ENCODE assay signal across 22 cellular contexts in genomic region chr5:5290674-5291334, GRCh38.
DNase-seq lines count a peak whose midpoint lies in the region; ATAC-seq, FAIRE-seq and TF ChIP-seq lines count a peak whose summit lies in the region.
"Had no signal": no experiment of that assay in that cellular context is flagged by ENCODE, and none has a peak within 500 bp of the region (broad histone marks: within the 10 kb centered on the region; RNA-seq: fewer than 3 reads in every experiment).

No MANE protein-coding gene starts in this region.

- DNase-seq in PC-3: no peak
- DNase-seq in keratinocyte (ENCODE audit: low read depth, low spot score): no peak
- DNase-seq in progenitor cell of endocrine pancreas (ENCODE audit: low spot score, unreplicated experiment): no peak
- DNase-seq in activated T-cell treated with anti-CD3 and anti-CD28 coated beads for 4 hours: no peak
- DNase-seq in AG08396 (ENCODE audit: low spot score): no peak
- DNase-seq in NK-92 treated with Interleukin-12 subunit alpha and Interleukin-12 subunit beta, amount 100 ng/mL, for 24 hours (lab: John Stamatoyannopoulos, UW): no peak
- DNase-seq: BE2C; CD4-positive, alpha-beta T cell; COR-L47; DMS79; H7; HFFc6; KG1; MV-4-11; NCI-H1105 treated with DMSO at 0.1 percent for 48 hours; NCI-H2081 treated with DMSO at 0.1 percent for 48 hours; NCI-H2171 treated with DMSO at 0.1 percent for 48 hours; NCI-H446; NCI-H526 had no signal

- H3K4me3 ChIP-seq in BLaER1 treated with 17β-estradiol and CSF1 and Interleukin-3, amounts not matched to agents 10 nM and 100 nM: no peak overlapping the region
- H3K4me3 ChIP-seq in PC-3 (ENCODE audit: low read length): no peak overlapping the region
- no peak overlapping the region for H3K4me3 ChIP-seq in keratinocyte (ENCODE audit: control insufficient read depth in 2 of 3, extremely low read depth in 1 of 3, insufficient read depth in 2 of 3, low read depth in 1 of 3, low read length in 3 of 3)
- H3K4me3 ChIP-seq: A549 had no signal

- FAIRE-seq in keratinocyte (lab: Jason Lieb, UNC): no peak
- FAIRE-seq: A549, GM19239 had no signal

- H4K20me1 ChIP-seq in BLaER1 treated with 17β-estradiol and CSF1 and Interleukin-3, amounts not matched to agents 10 nM and 100 nM: no peaks in the 10 kb centered on the region
- no peaks in the 10 kb centered on the region for H4K20me1 ChIP-seq in PC-3 (ENCODE audit: low read length)
- no peaks in the 10 kb centered on the region for H4K20me1 ChIP-seq in keratinocyte (ENCODE audit: control insufficient read depth, extremely low read depth, insufficient read depth, low read length)

- H3K79me2 ChIP-seq in PC-3 (ENCODE audit: low read length) (no peaks in the 10 kb centered on the region), keratinocyte (ENCODE audit: control insufficient read depth, insufficient read depth, low read length) (no peaks in the 10 kb centered on the region)

- no peak for ATAC-seq in PC-3
- ATAC-seq: A549 had no signal

- H3K9ac ChIP-seq in BLaER1 treated with 17β-estradiol and CSF1 and Interleukin-3, amounts not matched to agents 10 nM and 100 nM: no peak overlapping the region
- H3K9ac ChIP-seq in PC-3 (ENCODE audit: low read length) (no peak overlapping the region), keratinocyte (ENCODE audit: control insufficient read depth, extremely low read depth, insufficient read depth, low read length) (no peak overlapping the region)

- TF ChIP-seq CTCF in PC-3 (conservative IDR thresholded peaks at IDR 0.05; ENCODE audit: low read depth, low read length) (no peak), keratinocyte (optimal IDR thresholded peaks at IDR 0.05 in 1 of 3, IDR thresholded peaks at IDR 0.05 in 1 of 3, conservative IDR thresholded peaks at IDR 0.05 in 1 of 3; ENCODE audit: extremely low read depth in 1 of 3, insufficient read depth in 2 of 3, low read length in 3 of 3) (no peak), progenitor cell of endocrine pancreas (IDR thresholded peaks at IDR 0.05; ENCODE audit: unreplicated experiment) (no peak)

- H3K4me1 Mint-ChIP-seq in progenitor cell of endocrine pancreas (ENCODE audit: low read depth): no peaks in the 10 kb centered on the region

- H2AFZ ChIP-seq in PC-3 (ENCODE audit: low read length): no peak overlapping the region
- peak overlapping the region; percentile 57 for H2AFZ ChIP-seq in keratinocyte (ENCODE audit: control insufficient read depth, low read length)

- peak overlapping the region in 8 of 11 experiments; percentile 18 to 44 (median 28); a peak in 11 of 22 replicates for H3K4me2 ChIP-seq in BLaER1 treated with 17β-estradiol and CSF1 and Interleukin-3, amounts not matched to agents 10 nM and 100 nM
- H3K4me2 ChIP-seq in PC-3 (ENCODE audit: low read length) (0 out of 2 replicates have a peak overlapping the region, but pooled peaks have one; percentile 1), keratinocyte (ENCODE audit: control insufficient read depth, extremely low read depth, insufficient read depth, low read depth, low read length) (no peak overlapping the region)
- H3K4me2 ChIP-seq: A549 had no signal

- no peak overlapping the region for H3K27ac ChIP-seq in BLaER1 treated with 17β-estradiol and CSF1 and Interleukin-3, amounts not matched to agents 10 nM and 100 nM
- H3K27ac ChIP-seq in PC-3 (ENCODE audit: low read length): no peak overlapping the region
- no peak overlapping the region for H3K27ac ChIP-seq in keratinocyte (ENCODE audit: control insufficient read depth, insufficient read depth, low read length)

- H3K9me3 Mint-ChIP-seq in progenitor cell of endocrine pancreas (ENCODE audit: low read depth): peaks cover 4% of the 10 kb centered on the region

- CTCF ChIA-PET in PC-3 (lab: Charles Lee): no interaction called here

- no peaks in the 10 kb centered on the region for H3K9me1 ChIP-seq in keratinocyte (ENCODE audit: control insufficient read depth, extremely low read depth, insufficient read depth, low read length)

- H3K27ac Mint-ChIP-seq in progenitor cell of endocrine pancreas: peak overlapping the region; percentile 31
- H3K27ac Mint-ChIP-seq: CD4-positive, alpha-beta T cell; HFFc6 had no signal

- intact Hi-C loops in PC-3 (cut with micrococcal nuclease): no loop called here

- no peaks in the 10 kb centered on the region for H3K27me3 Mint-ChIP-seq in progenitor cell of endocrine pancreas

- dilution Hi-C loops in keratinocyte (cut with MboI; ENCODE audit: extremely low pct_ligation_motif_present, low sequenced_read_pairs): no loop called here

- H3K4me3 Mint-ChIP-seq in progenitor cell of endocrine pancreas (ENCODE audit: low read depth): no peak overlapping the region
- H3K4me3 Mint-ChIP-seq: CD4-positive, alpha-beta T cell; HFFc6 had no signal

- no TSS peak for BruUV-seq in PC-3 (replicated peaks; lab: Mats Ljungman, UMichigan)

- H3F3A ChIP-seq in PC-3 (ENCODE audit: low read length, unreplicated experiment): no peaks in the 10 kb centered on the region

- peaks cover 0 to 24% (median 13%) of the 10 kb centered on the region in 10 experiments; a peak in 11 of 20 replicates for H3K4me1 ChIP-seq in BLaER1 treated with 17β-estradiol and CSF1 and Interleukin-3, amounts not matched to agents 10 nM and 100 nM
- peaks cover 43% of the 10 kb centered on the region for H3K4me1 ChIP-seq in PC-3 (ENCODE audit: insufficient read depth, low read length)
- peaks cover 7% of the 10 kb centered on the region for H3K4me1 ChIP-seq in keratinocyte (ENCODE audit: control insufficient read depth, extremely low read depth, insufficient read depth, low read length)

- peaks cover 28% of the 10 kb centered on the region for H3K36me3 Mint-ChIP-seq in progenitor cell of endocrine pancreas (ENCODE audit: insufficient read depth)

- H3K27me3 ChIP-seq in BLaER1 treated with 17β-estradiol and CSF1 and Interleukin-3, amounts not matched to agents 10 nM and 100 nM: no peaks in the 10 kb centered on the region
- H3K27me3 ChIP-seq in PC-3 (ENCODE audit: low read length) (no peaks in the 10 kb centered on the region), keratinocyte (ENCODE audit: control insufficient read depth, extremely low read depth, insufficient read depth, low read length) (no peaks in the 10 kb centered on the region)
- H3K27me3 ChIP-seq: BE2C had no signal

- H3K9me2 ChIP-seq in PC-3 (replicated peaks; ENCODE audit: low read length): no peaks in the 10 kb centered on the region

- POLR2A ChIA-PET in PC-3 (lab: Charles Lee; ENCODE audit: unreplicated experiment): no interaction called here

- no peaks in the 10 kb centered on the region for H3K36me3 ChIP-seq in BLaER1 treated with 17β-estradiol and CSF1 and Interleukin-3, amounts not matched to agents 10 nM and 100 nM
- no peaks in the 10 kb centered on the region for H3K36me3 ChIP-seq in PC-3 (ENCODE audit: low read depth, low read length)
- H3K36me3 ChIP-seq in keratinocyte (ENCODE audit: control insufficient read depth in 2 of 2, extremely low read depth in 1 of 2, insufficient read depth in 2 of 2, low read length in 2 of 2): no peaks in the 10 kb centered on the region
- H3K36me3 ChIP-seq: BE2C had no signal

- H3K9me3 ChIP-seq in BLaER1 treated with 17β-estradiol and CSF1 and Interleukin-3, amounts not matched to agents 10 nM and 100 nM (replicated peaks in 1 of 11): peaks cover 0 to 9% (median 0%) of the 10 kb centered on the region in 11 experiments; a peak in 3 of 22 replicates
- H3K9me3 ChIP-seq in PC-3 (ENCODE audit: low read length) (no peaks in the 10 kb centered on the region), keratinocyte (ENCODE audit: control insufficient read depth, low read depth, low read length) (no peaks in the 10 kb centered on the region)
- H3K9me3 ChIP-seq: A549, BE2C had no signal
